Comparison of ENCODE assay signal across 8 cellular contexts in the genomic region with DNA sequence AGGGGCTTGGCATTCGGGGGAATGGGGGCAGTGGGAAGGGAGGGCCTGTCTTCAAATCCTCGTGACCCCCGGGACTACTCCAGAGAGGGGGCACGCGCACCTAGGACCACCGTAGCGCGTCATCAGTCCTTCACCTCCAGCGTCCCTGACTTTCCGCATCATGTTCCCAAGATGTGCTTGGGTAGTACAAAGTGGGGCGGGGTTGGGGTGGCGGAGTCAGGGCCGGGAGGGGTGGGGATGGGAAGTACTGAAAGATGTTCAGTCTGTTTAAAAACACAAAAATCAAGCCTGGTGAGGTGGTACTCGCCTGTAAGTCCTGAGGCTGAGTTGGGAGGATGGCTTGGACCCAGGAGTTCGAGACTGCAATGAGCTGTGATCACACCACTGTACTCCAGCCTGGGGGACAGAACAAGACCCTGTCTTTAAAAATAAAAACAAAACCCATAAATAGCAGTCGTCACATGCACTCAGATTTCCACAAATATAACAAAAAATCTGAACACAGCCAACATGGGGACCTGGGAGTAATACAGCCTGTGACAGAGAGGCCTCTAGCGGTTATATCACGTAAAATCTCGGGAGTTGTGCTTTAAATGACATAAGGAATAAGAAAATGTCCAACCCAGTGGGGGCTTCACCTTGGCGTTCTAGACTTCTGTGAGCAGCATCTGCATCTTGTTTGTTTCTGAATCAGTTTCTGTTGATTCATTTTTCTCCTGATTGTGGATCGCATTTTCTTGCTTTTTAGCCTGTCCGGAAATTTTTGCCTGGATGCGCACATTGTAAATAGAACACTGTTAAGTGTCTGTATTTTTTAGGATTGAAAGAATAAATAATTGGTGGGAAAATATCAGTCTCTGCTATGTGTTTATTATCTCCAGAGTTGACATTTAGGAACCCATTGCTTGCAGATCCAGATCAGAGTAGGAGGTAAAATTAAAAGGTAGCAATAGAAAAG. TPM values are rescaled to one million over a fixed set of nuclear protein-coding genes. Genes with fewer than 3 reads are reported as not detected.
A peak's percentile ranks its signal among the peaks of the same experiment; 100 is the strongest.
DNase-seq lines count a peak whose midpoint lies in the region; ATAC-seq and TF ChIP-seq lines count a peak whose summit lies in the region.

No MANE protein-coding gene starts in this region.

- peak overlapping the region; percentile 74 to 75 for H3K4me3 ChIP-seq in Panc1 (ENCODE audit: low read depth in 2 of 2, low read length in 2 of 2)
- H3K4me3 ChIP-seq in astrocyte of the cerebellum (ENCODE audit: low read depth, low read length) = peak overlapping the region; percentile 64
- H3K4me3 ChIP-seq in hepatocyte = peak overlapping the region; percentile 48

- WGBS in hepatocyte (ENCODE audit: low lambda C conversion rate, missing lambda C conversion rate) = 19% methylated on average over 22 of the region's 23 CpGs

- H3K27me3 ChIP-seq in Panc1 (ENCODE audit: control insufficient read depth, insufficient read depth, low read length) = no peaks in the 10 kb centered on the region
- H3K27me3 ChIP-seq in hepatocyte = no peaks in the 10 kb centered on the region

- no peaks in the 10 kb centered on the region for H3K9me3 ChIP-seq in ES-I3 (ENCODE audit: control insufficient read depth, insufficient read depth, low read length)
- no peaks in the 10 kb centered on the region for H3K9me3 ChIP-seq in Panc1 (ENCODE audit: control insufficient read depth, insufficient read depth, low read depth, low read length)
- H3K9me3 ChIP-seq in hepatocyte (ENCODE audit: low read depth) = no peaks in the 10 kb centered on the region

- H3K9ac ChIP-seq in ES-I3 (ENCODE audit: low read depth, low read length) = peak overlapping the region; percentile 85; the same call in 1 of the 2 replicates

- intact Hi-C loops in Panc1 (cut with micrococcal nuclease; ENCODE audit: unreplicated experiment) = loop anchor here (1.0 to 10.0 kb wide), 2 partner anchors 31 to 60 kb away; a partner anchor contains a TSS

- TSS peak; percentile 79 for BruUV-seq in Panc1 (replicated peaks; lab: Mats Ljungman, UMichigan)

- no peaks in the 10 kb centered on the region for H4K20me1 ChIP-seq in hepatocyte (ENCODE audit: insufficient read depth, poor library complexity, severe bottlenecking)

- no peaks in the 10 kb centered on the region for H3K36me3 ChIP-seq in ES-I3 (ENCODE audit: insufficient read depth, low read length)
- H3K36me3 ChIP-seq in Panc1 (ENCODE audit: control insufficient read depth, insufficient read depth, low read length) = no peaks in the 10 kb centered on the region
- no peaks in the 10 kb centered on the region for H3K36me3 ChIP-seq in hepatocyte (replicated peaks; ENCODE audit: insufficient read depth, low read depth)

- POLR2A ChIA-PET in Panc1 (lab: Charles Lee) = no interaction called here

- peak overlapping the region; percentile 44 for H3K27ac ChIP-seq in Panc1 (ENCODE audit: low read length)
- peak overlapping the region; percentile 94 for H3K27ac ChIP-seq in hepatocyte

- ATAC-seq in Panc1 = peak; percentile 31
- no peak for ATAC-seq in HG03565 (IDR thresholded peaks at IDR 0.05; ENCODE audit: unreplicated experiment)

- TF ChIP-seq CTCF in Panc1 (IDR thresholded peaks at IDR 0.05) (peak; percentile 90), astrocyte of the cerebellum (IDR thresholded peaks at IDR 0.05; ENCODE audit: low read depth, low read length, missing control alignments) (peak; percentile 78), hepatocyte (IDR thresholded peaks at IDR 0.05; ENCODE audit: poor library complexity) (peak; percentile 71)

- CTCF ChIA-PET in Panc1 (lab: Charles Lee) = no interaction called here

- DNase-seq in KBM-7 (peak; percentile 71), Panc1 (ENCODE audit: low read depth, low spot score) (no peak), astrocyte of the cerebellum (ENCODE audit: low read depth) (no peak), hepatocyte (ENCODE audit: low spot score) (peak; percentile 84), retina (peak; percentile 70)
- DNase-seq in stimulated activated CD8-positive, alpha-beta memory T cell treated with anti-CD3 and anti-CD28 coated beads, Interleukin-4, amount 100 ng/mL, for 48 hours = no peak

- peak overlapping the region; percentile 85 for H2AFZ ChIP-seq in hepatocyte

- peak overlapping the region; percentile 96 for H3K4me2 ChIP-seq in hepatocyte

- H3K4me1 ChIP-seq in ES-I3 (ENCODE audit: insufficient read depth, low read length) (peaks cover 24% of the 10 kb centered on the region), Panc1 (ENCODE audit: control insufficient read depth, insufficient read depth, low read length) (peaks cover 12% of the 10 kb centered on the region), hepatocyte (ENCODE audit: insufficient read depth) (peaks cover 21% of the 10 kb centered on the region)

- in situ Hi-C loops in KBM-7 (cut with MboI; ENCODE audit: low pct_unique_long_range_greater_than_20kb, low sequenced_read_pairs) (no loop called here), Panc1 (cut with HindIII; ENCODE audit: low pct_unique_long_range_greater_than_20kb, low sequenced_read_pairs) (no loop called here), astrocyte of the cerebellum (cut with HindIII; ENCODE audit: low sequenced_read_pairs) (no loop called here)

- H3K9me2 ChIP-seq in hepatocyte (replicated peaks; ENCODE audit: insufficient read depth) = no peaks in the 10 kb centered on the region

- peaks cover 29% of the 10 kb centered on the region for H3K79me2 ChIP-seq in hepatocyte

RNA-seq across cellular contexts. Expression of a gene that starts 0.7 kb away (rescaled TPM):
- total RNA-seq in Panc1 (2021; ENCODE audit: unreplicated experiment) (151 TPM), hepatocyte (33.6 and 46.8 TPM in 2 replicates)
- polyA plus RNA-seq in Panc1 (2012; ENCODE audit: insufficient read length) = 102 TPM
- 28.1 and 35.4 TPM in 2 replicates for polyA plus RNA-seq in hepatocyte

RNA-seq across cellular contexts. Expression of a gene that starts 33.1 kb away (rescaled TPM):
- total RNA-seq in Panc1 (2021; ENCODE audit: unreplicated experiment) = 1.8 TPM
- polyA plus RNA-seq in Panc1 (2012; ENCODE audit: insufficient read length) = 0.33 TPM
- 0.28 TPM in 1 of 2 replicates, not detected in the other for total RNA-seq in hepatocyte
- polyA plus RNA-seq in hepatocyte = 0.44 TPM in 1 of 2 replicates, not detected in the other

RNA-seq across cellular contexts. Expression of a gene that starts 58.1 kb away (rescaled TPM):
- total RNA-seq in Panc1 (2021; ENCODE audit: unreplicated experiment) (1.2 TPM), hepatocyte (1.5 TPM in 1 of 2 replicates, not detected in the other)
- 1.4 TPM for polyA plus RNA-seq in Panc1 (2012; ENCODE audit: insufficient read length)
- polyA plus RNA-seq in hepatocyte = 0.31 and 4.0 TPM in 2 replicates

Comparison
In these comparisons a context has a peak if more than half of its experiments do, and no peak if none do; other contexts are left out.
1. DNase-seq: peak in KBM-7 (single experiment), hepatocyte (single experiment) and retina (single experiment); none in Panc1 (single experiment), astrocyte of the cerebellum (single experiment) and stimulated activated CD8-positive, alpha-beta memory T cell treated with anti-CD3 and anti-CD28 coated beads, Interleukin-4, amount 100 ng/mL, for 48 hours (single experiment).
2. Peak in every context shown above with its lines, with median percentiles within 50 percentile points of each other: H3K4me3 ChIP-seq and CTCF ChIP-seq.